ENCODE assay signal across 8 cellular contexts in the genomic region with DNA sequence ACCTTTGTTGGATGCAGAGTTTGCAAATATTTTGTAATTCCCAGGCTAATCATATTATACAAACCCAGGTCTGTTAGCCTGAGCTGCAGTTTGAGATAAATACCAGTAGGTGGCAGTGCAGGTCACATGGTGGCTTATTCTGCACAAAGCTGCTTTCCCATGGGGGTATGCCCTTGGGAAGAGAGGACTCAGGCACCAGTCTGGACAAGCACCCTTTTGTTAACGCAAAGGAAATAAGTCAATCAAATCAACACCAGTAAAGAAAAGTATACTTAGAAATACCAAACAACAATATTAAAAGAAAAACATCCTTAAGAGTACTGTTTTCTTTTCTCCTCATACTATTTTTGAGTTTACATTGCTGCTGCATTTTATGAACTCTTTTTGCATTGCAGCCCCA.
A peak's percentile ranks its signal among the peaks of the same experiment; 100 is the strongest.
DNase-seq lines count a peak whose midpoint lies in the region; ATAC-seq, FAIRE-seq and TF ChIP-seq lines count a peak whose summit lies in the region.

No MANE protein-coding gene starts in this region.

- no peaks in the 10 kb centered on the region for H3K27me3 ChIP-seq in esophagus muscularis mucosa
- no peaks in the 10 kb centered on the region for H3K27me3 ChIP-seq in neuronal stem cell (ENCODE audit: control insufficient read depth in 3 of 3, insufficient read depth in 3 of 3, low read depth in 1 of 3, low read length in 3 of 3)

- no peak overlapping the region for H3K23ac ChIP-seq in neuronal stem cell (ENCODE audit: low read depth, low read length, poor library complexity)

- H3K27ac ChIP-seq in esophagus muscularis mucosa (replicated peaks in 1 of 4) (no peak overlapping the region), neuronal stem cell (replicated peaks; ENCODE audit: low read length) (no peak overlapping the region)

- H2BK5ac ChIP-seq in neuronal stem cell (ENCODE audit: low read length), result no peak overlapping the region

- H3K79me1 ChIP-seq in neuronal stem cell (ENCODE audit: low read depth, low read length), result no peaks in the 10 kb centered on the region

- DNase-seq in stimulated activated CD4-positive, alpha-beta T cell treated with anti-CD3 and anti-CD28 coated beads, Interleukin-1b, Interleukin-23, amount 100 ng/mL, for 48 hours, result peak; percentile 2
- DNase-seq in stimulated activated CD4-positive, alpha-beta T cell treated with anti-CD3 and anti-CD28 coated beads, Interleukin-2, amount 100 ng/mL, for 24 hours, result no peak
- peak; percentile 3 for DNase-seq in RCC 7860 (ENCODE audit: low spot score)
- DNase-seq in esophagus muscularis mucosa (ENCODE audit: extremely low spot score), result no peak
- peak; percentile 44 for DNase-seq in neuronal stem cell (ENCODE audit: low spot score)
- DNase-seq in stimulated activated naive CD4-positive, alpha-beta T cell treated with Interleukin-2 at 50 U/mL for 16 hours (lab: John Stamatoyannopoulos, UW), result no peak
- no peak for DNase-seq in NCI-H187 (lab: John Stamatoyannopoulos, UW)

- no peak overlapping the region for H2BK12ac ChIP-seq in neuronal stem cell (ENCODE audit: low read length)

- FAIRE-seq in RCC 7860 (lab: Jason Lieb, UNC), result no peak

- no peak for TF ChIP-seq POLR2A in esophagus muscularis mucosa (IDR thresholded peaks at IDR 0.05; ENCODE audit: low read depth)

- no peak overlapping the region for H2BK120ac ChIP-seq in neuronal stem cell (ENCODE audit: low read depth, low read length)

- no peak overlapping the region for H3K4me2 ChIP-seq in neuronal stem cell (ENCODE audit: insufficient read depth, low read length, poor library complexity, severe bottlenecking)

- H3K18ac ChIP-seq in neuronal stem cell (ENCODE audit: low read length), result no peak overlapping the region

- WGBS in esophagus muscularis mucosa, result 58% methylated on average over 1 of the region's 1 CpG
- WGBS in neuronal stem cell (ENCODE audit: extremely low coverage in 2 of 2, insufficient read length in 2 of 2, insufficient replicate concordance in 1 of 2), 2 donors, result no CpG with 5 or more reads among the region's 1 CpG

- H3K9ac ChIP-seq in neuronal stem cell (ENCODE audit: low read depth, low read length, poor library complexity), result no peak overlapping the region

- H3K9me3 ChIP-seq in esophagus muscularis mucosa, result no peaks in the 10 kb centered on the region
- no peaks in the 10 kb centered on the region for H3K9me3 ChIP-seq in neuronal stem cell (replicated peaks in 1 of 2; ENCODE audit: control insufficient read depth in 2 of 2, insufficient read depth in 1 of 2, low read depth in 1 of 2, low read length in 2 of 2)

- H2BK15ac ChIP-seq in neuronal stem cell (ENCODE audit: low read length), result no peak overlapping the region

- no peak overlapping the region for H2AFZ ChIP-seq in neuronal stem cell (ENCODE audit: low read length)

- no peak overlapping the region for H3K4ac ChIP-seq in neuronal stem cell (ENCODE audit: low read length)

- no peak overlapping the region for H2AK5ac ChIP-seq in neuronal stem cell (ENCODE audit: low read depth, low read length)

- H3K4me3 ChIP-seq in esophagus muscularis mucosa (no peak overlapping the region), neuronal stem cell (ENCODE audit: low read length in 2 of 2) (no peak overlapping the region)

- peak; percentile 89 for ATAC-seq in HG02884 (IDR thresholded peaks at IDR 0.05; ENCODE audit: unreplicated experiment)

- H4K91ac ChIP-seq in neuronal stem cell (ENCODE audit: low read depth, low read length, poor library complexity), result no peak overlapping the region

- peaks cover 0 to 11% (median 4%) of the 10 kb centered on the region in 4 donors for H3K4me1 ChIP-seq in esophagus muscularis mucosa
- H3K4me1 ChIP-seq in neuronal stem cell (ENCODE audit: control insufficient read depth in 2 of 2, insufficient read depth in 1 of 2, low read depth in 1 of 2, low read length in 2 of 2), result no peaks in the 10 kb centered on the region

- no peak for TF ChIP-seq EP300 in esophagus muscularis mucosa (IDR thresholded peaks at IDR 0.05)

- TF ChIP-seq CTCF in esophagus muscularis mucosa (IDR thresholded peaks at IDR 0.05), result peak; percentile 76 to 85 (median 82)

- no peak overlapping the region for H4K8ac ChIP-seq in neuronal stem cell (ENCODE audit: low read depth, low read length)

- no peaks in the 10 kb centered on the region for H3K36me3 ChIP-seq in esophagus muscularis mucosa
- H3K36me3 ChIP-seq in neuronal stem cell (replicated peaks in 1 of 2; ENCODE audit: control insufficient read depth in 2 of 2, insufficient read depth in 2 of 2, low read length in 2 of 2), result no peaks in the 10 kb centered on the region

- H3K14ac ChIP-seq in neuronal stem cell (ENCODE audit: low read length), result no peak overlapping the region

- intact Hi-C loops in esophagus muscularis mucosa (cut with DNase I), result loop anchor here (10.0 kb wide), 1 partner anchor 1598 kb away; no protein-coding TSS in a partner anchor

Comparison
In these comparisons a context has a peak if more than half of its experiments do, and no peak if none do; other contexts are left out.
1. DNase-seq: peak in stimulated activated CD4-positive, alpha-beta T cell treated with anti-CD3 and anti-CD28 coated beads, Interleukin-1b, Interleukin-23, amount 100 ng/mL, for 48 hours (single experiment), RCC 7860 (single experiment) and neuronal stem cell (single experiment); none in stimulated activated CD4-positive, alpha-beta T cell treated with anti-CD3 and anti-CD28 coated beads, Interleukin-2, amount 100 ng/mL, for 24 hours (0 of 2), esophagus muscularis mucosa (single experiment), stimulated activated naive CD4-positive, alpha-beta T cell treated with Interleukin-2 at 50 U/mL for 16 hours (single experiment) and NCI-H187 (0 of 2).